Comparison of ENCODE assay signal across 38 cellular contexts in the genomic region with DNA sequence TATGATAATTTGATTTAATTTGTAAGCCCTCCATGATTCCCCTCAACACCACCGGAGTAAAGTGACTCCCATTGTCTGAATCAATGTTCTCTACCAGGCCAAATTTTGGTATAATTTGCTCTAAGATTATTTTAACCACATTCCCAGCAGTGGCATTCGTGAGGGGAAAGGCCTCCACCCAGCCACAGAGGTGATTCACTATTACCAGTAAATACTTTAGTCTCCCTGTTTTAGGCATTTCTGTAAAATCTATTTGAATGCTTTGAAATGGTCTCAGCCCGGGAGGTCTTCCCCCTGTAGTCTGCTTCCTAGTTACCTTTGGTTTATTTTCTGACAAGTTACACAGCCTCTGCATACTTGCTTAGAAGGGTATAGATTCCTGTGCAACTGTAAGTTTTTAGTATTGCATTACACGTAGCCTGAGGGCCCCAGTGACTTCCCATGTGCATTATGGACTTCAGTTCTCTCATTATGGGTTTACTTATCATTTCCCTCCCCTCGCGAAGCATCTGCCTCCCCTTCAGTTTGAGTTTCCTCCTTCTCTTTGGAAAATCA.
A peak's percentile ranks its signal among the peaks of the same experiment; 100 is the strongest.
DNase-seq lines count a peak whose midpoint lies in the region; ATAC-seq, FAIRE-seq and TF ChIP-seq lines count a peak whose summit lies in the region.
"Had no signal": no experiment of that assay in that cellular context is flagged by ENCODE, and none has a peak within 500 bp of the region (broad histone marks: within the 10 kb centered on the region; RNA-seq: fewer than 3 reads in every experiment).

No MANE protein-coding gene starts in this region.

- H3K27ac Mint-ChIP-seq in chondrocyte (ENCODE audit: unreplicated experiment) = peak overlapping the region; percentile 29
- H3K27ac Mint-ChIP-seq: activated CD4-positive, alpha-beta T cell treated with anti-CD3 and anti-CD28 coated beads for 36 hours; activated CD8-positive, alpha-beta T cell treated with anti-CD3 and anti-CD28 coated beads for 36 hours; CD4-positive, alpha-beta T cell; naive B cell had no signal

- no peaks in the 10 kb centered on the region for H3F3A ChIP-seq in smooth muscle cell (ENCODE audit: low read depth)

- H3K4me1 Mint-ChIP-seq in chondrocyte (ENCODE audit: low read depth) = peaks cover 16% of the 10 kb centered on the region
- H3K4me1 Mint-ChIP-seq: activated CD4-positive, alpha-beta T cell treated with anti-CD3 and anti-CD28 coated beads for 36 hours; naive B cell had no signal

- ATAC-seq in upper lobe of left lung (ENCODE audit: low FRiP score in 2 of 2) = no peak
- no peak for ATAC-seq in body of pancreas
- ATAC-seq: activated CD4-positive, alpha-beta T cell treated with anti-CD3 and anti-CD28 coated beads for 36 hours; activated CD8-positive, alpha-beta T cell treated with anti-CD3 and anti-CD28 coated beads for 36 hours; sciatic nerve had no signal

- H3K4me1 ChIP-seq in smooth muscle cell (ENCODE audit: low read depth) = no peaks in the 10 kb centered on the region
- no peaks in the 10 kb centered on the region for H3K4me1 ChIP-seq in upper lobe of left lung
- no peaks in the 10 kb centered on the region for H3K4me1 ChIP-seq in body of pancreas
- H3K4me1 ChIP-seq: left ventricle myocardium inferior, prostate gland, transverse colon had no signal

- no peak overlapping the region for H2AFZ ChIP-seq in smooth muscle cell (ENCODE audit: low read depth)

- no peaks in the 10 kb centered on the region for H3K36me3 ChIP-seq in smooth muscle cell (ENCODE audit: low read depth)
- no peaks in the 10 kb centered on the region for H3K36me3 ChIP-seq in upper lobe of left lung
- H3K36me3 ChIP-seq in body of pancreas (replicated peaks in 1 of 2; ENCODE audit: insufficient read depth in 1 of 2, low read depth in 2 of 2) = no peaks in the 10 kb centered on the region
- H3K36me3 ChIP-seq: left ventricle myocardium inferior, neutrophil, prostate gland, transverse colon had no signal

- peaks cover 4% of the 10 kb centered on the region for H3K9me3 Mint-ChIP-seq in chondrocyte (ENCODE audit: low read depth)

- H3K27ac ChIP-seq in smooth muscle cell (ENCODE audit: low read depth) = peak overlapping the region; percentile 47
- H3K27ac ChIP-seq in upper lobe of left lung = no peak overlapping the region
- H3K27ac ChIP-seq in body of pancreas = no peak overlapping the region
- H3K27ac ChIP-seq: coronary artery, epithelial cell of prostate, left ventricle myocardium inferior, neutrophil, prostate gland, transverse colon, VCaP had no signal

- H3K9me3 ChIP-seq in smooth muscle cell (replicated peaks; ENCODE audit: low read depth) (no peaks in the 10 kb centered on the region), upper lobe of left lung (peaks cover 0 to 4% (median 0%) of the 10 kb centered on the region in 4 donors), body of pancreas (no peaks in the 10 kb centered on the region)
- H3K9me3 ChIP-seq: left ventricle myocardium inferior, neutrophil, prostate gland, transverse colon had no signal

- WGBS in smooth muscle cell (ENCODE audit: low lambda C conversion rate) = 63% methylated on average over 6 of the region's 6 CpGs
- 76 to 77% methylated on average over 6 of the region's 6 CpGs for WGBS in upper lobe of left lung, 2 donors
- WGBS in body of pancreas, 2 donors = 63 to 70% methylated on average over 6 of the region's 6 CpGs

- no peaks in the 10 kb centered on the region for H3K27me3 Mint-ChIP-seq in chondrocyte (ENCODE audit: low read depth)
- H3K27me3 Mint-ChIP-seq: activated CD4-positive, alpha-beta T cell treated with anti-CD3 and anti-CD28 coated beads for 36 hours; activated CD8-positive, alpha-beta T cell treated with anti-CD3 and anti-CD28 coated beads for 36 hours; CD4-positive, alpha-beta T cell; naive B cell had no signal

- no peak overlapping the region for H3K4me2 ChIP-seq in smooth muscle cell

- no peak for TF ChIP-seq EP300 in upper lobe of left lung (IDR thresholded peaks at IDR 0.05)

- no peak for FAIRE-seq in RCC 7860 (lab: Jason Lieb, UNC)
- FAIRE-seq: GM18507, GM19239, HTR-8/SVneo, keratinocyte had no signal

- TF ChIP-seq POLR2A in upper lobe of left lung (IDR thresholded peaks at IDR 0.05) (no peak), body of pancreas (IDR thresholded peaks at IDR 0.05) (no peak)

- H3K4me3 ChIP-seq in smooth muscle cell (no peak overlapping the region), upper lobe of left lung (no peak overlapping the region), body of pancreas (no peak overlapping the region)
- H3K4me3 ChIP-seq: coronary artery, left ventricle myocardium inferior, prostate gland, transverse colon had no signal

- no peak overlapping the region for H3K9ac ChIP-seq in smooth muscle cell (ENCODE audit: low read depth)

- H3K4me3 Mint-ChIP-seq in chondrocyte (ENCODE audit: unreplicated experiment) = no peak overlapping the region
- H3K4me3 Mint-ChIP-seq: activated CD4-positive, alpha-beta T cell treated with anti-CD3 and anti-CD28 coated beads for 36 hours; activated CD8-positive, alpha-beta T cell treated with anti-CD3 and anti-CD28 coated beads for 36 hours; CD4-positive, alpha-beta T cell had no signal

- H4K20me1 ChIP-seq in smooth muscle cell (ENCODE audit: low read depth) = no peaks in the 10 kb centered on the region

- DNase-seq in GM03348 (ENCODE audit: low spot score) = peak; percentile 64
- DNase-seq in RCC 7860 (ENCODE audit: low spot score) = peak; percentile 7
- DNase-seq in chondrocyte (ENCODE audit: low spot score) = no peak
- DNase-seq in smooth muscle cell (lab: John Stamatoyannopoulos, UW; ENCODE audit: unreplicated experiment) = no peak
- DNase-seq in T-helper 2 cell = no peak
- DNase-seq in hypothalamus (lab: John Stamatoyannopoulos, UW) = no peak
- DNase-seq in upper lobe of left lung = no peak
- DNase-seq in body of pancreas = no peak
- DNase-seq: activated CD4-positive, alpha-beta T cell treated with anti-CD3 and anti-CD28 coated beads for 36 hours; activated CD8-positive, alpha-beta memory T cell treated with anti-CD3 and anti-CD28 coated beads, Interleukin-2, amount 50 U/mL, for 48 hours; activated CD8-positive, alpha-beta T cell treated with anti-CD3 and anti-CD28 coated beads for 36 hours; activated naive CD4-positive, alpha-beta T cell treated with anti-CD3 and anti-CD28 coated beads, Interleukin-2, amount 50 U/mL, for 16 hours; AML-193; amniotic stem cell; CD4-positive, alpha-beta T cell; effector CD8-positive, alpha-beta T cell; glutamatergic neuron; GOT3; left ventricle myocardium inferior; mesendoderm; naive B cell; NCI-H2029; NCI-H524 treated with DMSO at 0.1 percent for 48 hours; OCI-M1; Right ventricle myocardium superior; stimulated activated CD4-positive, alpha-beta T cell treated with anti-CD3 and anti-CD28 coated beads, Interleukin-15, amount 100 ng/mL, for 24 hours; stimulated activated CD4-positive, alpha-beta T cell treated with anti-CD3 and anti-CD28 coated beads, Interleukin-4, amount 100 ng/mL, for 4 hours; transverse colon had no signal

- H3K79me2 ChIP-seq in smooth muscle cell (ENCODE audit: low read depth) = no peaks in the 10 kb centered on the region

- no peaks in the 10 kb centered on the region for H3K36me3 Mint-ChIP-seq in chondrocyte (ENCODE audit: low read depth)
- H3K36me3 Mint-ChIP-seq: naive B cell had no signal

- TF ChIP-seq CTCF in chondrocyte (IDR thresholded peaks at IDR 0.05) (no peak), smooth muscle cell (IDR thresholded peaks at IDR 0.05; ENCODE audit: borderline replicate concordance, insufficient read depth, poor library complexity, severe bottlenecking) (no peak), upper lobe of left lung (IDR thresholded peaks at IDR 0.05) (no peak), body of pancreas (IDR thresholded peaks at IDR 0.05) (no peak)

- intact Hi-C loops in body of pancreas (cut with DNase I) = no loop called here

- H3K27me3 ChIP-seq in smooth muscle cell (ENCODE audit: low read depth) (no peaks in the 10 kb centered on the region), upper lobe of left lung (no peaks in the 10 kb centered on the region), body of pancreas (no peaks in the 10 kb centered on the region)
- H3K27me3 ChIP-seq: neutrophil, transverse colon had no signal

Comparison
In these comparisons a context has a peak if more than half of its experiments do, and no peak if none do; other contexts are left out.
1. DNase-seq: peak in GM03348 (single experiment) and RCC 7860 (single experiment); none in chondrocyte (single experiment), smooth muscle cell (single experiment), T-helper 2 cell (0 of 5), hypothalamus (0 of 51), upper lobe of left lung (0 of 2) and body of pancreas (0 of 4).